In the genomic region with DNA sequence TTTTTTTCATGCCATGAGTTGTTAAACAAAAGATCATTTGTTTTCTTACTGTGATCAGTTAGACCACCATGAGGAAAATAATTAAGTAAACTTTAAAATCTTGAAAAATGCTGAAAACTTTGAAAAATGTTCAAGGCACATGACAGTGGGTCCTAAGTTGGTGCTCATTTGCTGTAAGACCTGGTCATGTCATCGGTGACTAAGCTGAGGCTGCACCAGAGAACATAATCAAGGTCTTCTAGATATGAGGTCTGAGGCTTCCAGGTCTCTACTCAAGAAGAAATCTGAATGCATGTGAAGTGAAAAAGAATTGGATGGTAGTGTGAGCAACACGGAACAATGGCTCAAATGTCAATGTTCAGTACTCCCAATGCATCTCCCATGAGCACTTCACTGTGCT, we compare ENCODE assay signal across 1 cellular context.
TF ChIP-seq lines count a peak whose summit lies in the region.

No MANE protein-coding gene starts in this region.

TF ChIP-seq in IMR-90, 13 proteins besides CTCF, POLR2A, EP300 and RAD21 (continued from another document):
- TF ChIP-seq USF2 (IDR thresholded peaks at IDR 0.05; ENCODE audit: low read depth, low read length) (no peak), RCOR1 (IDR thresholded peaks at IDR 0.05; ENCODE audit: insufficient replicate concordance, low read length) (no peak)
